In the genomic region with DNA sequence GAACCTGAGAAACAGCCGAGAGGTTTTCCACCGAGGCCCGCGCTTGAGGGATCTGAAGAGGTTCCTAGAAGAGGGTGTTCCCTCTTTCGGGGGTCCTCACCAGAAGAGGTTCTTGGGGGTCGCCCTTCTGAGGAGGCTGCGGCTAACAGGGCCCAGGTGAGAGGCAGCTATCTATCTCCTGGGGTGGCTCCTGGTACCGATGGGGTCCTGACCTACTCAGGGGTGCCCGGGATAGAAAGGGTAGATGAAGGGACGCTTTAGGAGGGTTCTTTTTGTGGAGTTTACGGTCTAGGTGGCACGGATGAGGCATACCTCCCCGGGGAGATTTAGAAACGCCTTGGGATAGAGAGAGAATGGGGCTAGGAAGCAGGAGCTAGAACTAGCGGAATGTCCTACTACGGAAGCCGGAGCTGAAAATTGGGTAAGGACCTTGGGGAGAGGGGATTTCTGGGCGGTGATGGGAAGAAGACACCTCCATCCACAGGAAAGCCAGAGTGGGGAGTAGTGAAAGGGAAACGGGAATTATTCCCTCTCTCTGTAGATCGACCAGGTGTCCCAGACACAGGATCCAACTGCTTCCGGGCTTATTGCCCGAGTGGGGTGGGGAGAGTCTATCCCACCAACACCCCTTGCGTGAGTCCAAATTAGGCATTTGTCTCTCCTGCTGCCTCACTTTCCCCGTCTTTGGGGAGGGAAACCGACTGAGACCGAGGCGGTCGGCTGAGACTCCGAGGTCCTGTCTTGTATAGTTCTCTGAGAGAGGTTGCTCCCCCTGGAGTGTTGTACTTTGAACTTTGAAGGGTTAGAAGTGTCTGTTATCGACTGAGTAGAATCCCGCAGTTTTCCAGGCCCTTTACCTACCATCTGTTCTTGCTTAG, we compare ENCODE assay signal across 8 cellular contexts. TPM values are rescaled to one million over a fixed set of nuclear protein-coding genes. Genes with fewer than 3 reads are reported as not detected.
DNase-seq lines count a peak whose midpoint lies in the region; ATAC-seq and TF ChIP-seq lines count a peak whose summit lies in the region.

No MANE protein-coding gene starts in this region.

- POLR2A ChIA-PET in HEK293T (lab: Yijun Ruan, JAX): interaction anchor here (0.6 to 2.8 kb wide), 4 partner anchors 19 to 104 kb away, joined by 3 to 16 read pairs (median 4); partner anchors contain the start of gene ARL2BP

- H3K9me3 Mint-ChIP-seq in brain (peaks cover 0 to 7% (median 0%) of the 10 kb centered on the region in 5 experiments), immature natural killer cell (no peaks in the 10 kb centered on the region)

- CTCF ChIA-PET in HEK293T (lab: Yijun Ruan, JAX): interaction anchor here (0.6 to 1.1 kb wide), 2 partner anchors 223 to 266 kb away, joined by 3 read pairs; no protein-coding TSS in a partner anchor

- H3K27me3 Mint-ChIP-seq in brain (peaks cover 15% of the 10 kb centered on the region), immature natural killer cell (ENCODE audit: low read depth in 3 of 3) (peaks cover 4 to 13% (median 13%) of the 10 kb centered on the region in 3 donors)

- DNase-seq in ELR (ENCODE audit: low read depth) (peak; percentile 59), HEK293T (ENCODE audit: extremely low spot score) (peak; percentile 17), RPMI8226 (peak; percentile 54), immature natural killer cell (peak; percentile 6 to 16 (median 14))
- peak; percentile 45 for DNase-seq in stimulated activated CD8-positive, alpha-beta memory T cell treated with anti-CD3 and anti-CD28 coated beads, Interleukin-4, amount 100 ng/mL, for 48 hours

- H3K4me3 Mint-ChIP-seq in brain: peak overlapping the region; percentile 97 to 100 (median 98)
- H3K4me3 Mint-ChIP-seq in immature natural killer cell: peak overlapping the region; percentile 96 to 100 (median 99)

- peak overlapping the region; percentile 96 to 99 (median 98) for H3K27ac Mint-ChIP-seq in brain
- H3K27ac Mint-ChIP-seq in immature natural killer cell: peak overlapping the region; percentile 94 to 98 (median 97)

- ATAC-seq in HG03280 (IDR thresholded peaks at IDR 0.05; ENCODE audit: unreplicated experiment) (no peak), HG03159 (IDR thresholded peaks at IDR 0.05; ENCODE audit: unreplicated experiment) (no peak)

- TF ChIP-seq CTCF in brain (conservative IDR thresholded peaks at IDR 0.05): no peak

- H3K4me1 Mint-ChIP-seq in brain (peaks cover 74% of the 10 kb centered on the region), immature natural killer cell (peaks cover 48 to 59% of the 10 kb centered on the region in 2 donors)

- H3K36me3 Mint-ChIP-seq in brain (peaks cover 23% of the 10 kb centered on the region), immature natural killer cell (no peaks in the 10 kb centered on the region)

TF ChIP-seq in HEK293T, 16 proteins besides CTCF, POLR2A, EP300 and RAD21:
- TF ChIP-seq FOXA1 (IDR thresholded peaks at IDR 0.05): no peak
- no peak for TF ChIP-seq LEF1 (IDR thresholded peaks at IDR 0.05; ENCODE audit: borderline replicate concordance)
- no peak for TF ChIP-seq NFRKB (IDR thresholded peaks at IDR 0.05)
- no peak for TF ChIP-seq SUZ12 (IDR thresholded peaks at IDR 0.05)
- TF ChIP-seq BHLHE40 (IDR thresholded peaks at IDR 0.05; ENCODE audit: borderline replicate concordance): no peak
TF ChIP-seq in HEK293T: peak in this region for 0.

RNA-seq across cellular contexts. Expression of gene RSPRY1, which starts 0.7 kb away (rescaled TPM):
- 22.6 TPM for polyA plus RNA-seq in brain (ENCODE audit: insufficient read depth, low read depth, low replicate concordance)
- polyA plus RNA-seq in immature natural killer cell: 10 to 100 TPM; 22.5 to 31.8 (median 24.7) TPM

RNA-seq across cellular contexts. Expression of gene PSME3IP1, which starts 1.0 kb away (rescaled TPM):
- polyA plus RNA-seq in brain (ENCODE audit: insufficient read depth, low read depth, low replicate concordance) (208 TPM), immature natural killer cell (10 to 100 TPM; 79.0 to 91.7 (median 88.9) TPM)

RNA-seq across cellular contexts. Expression of gene ARL2BP, which starts 58.2 kb away (rescaled TPM):
- polyA plus RNA-seq in brain (ENCODE audit: insufficient read depth, low read depth, low replicate concordance) (62.5 TPM), immature natural killer cell (100 to 1,000 TPM; 130 to 221 (median 136) TPM)
